Comparison of ENCODE assay signal across 8 cellular contexts in genomic region chr1:54950361-54951163, GRCh38. TPM values are rescaled to one million over a fixed set of nuclear protein-coding genes. Genes with fewer than 3 reads are reported as not detected.
DNase-seq lines count a peak whose midpoint lies in the region; ATAC-seq, FAIRE-seq and TF ChIP-seq lines count a peak whose summit lies in the region.

No MANE protein-coding gene starts in this region.

- H2AFZ ChIP-seq in K562 (ENCODE audit: low read depth, low read length): peak overlapping the region; percentile 98

- TF ChIP-seq EP300 in K562 (IDR thresholded peaks at IDR 0.05; ENCODE audit: low read length) (no peak), sigmoid colon (IDR thresholded peaks at IDR 0.05) (no peak)

- POLR2A ChIA-PET in AG04449 (lab: Yijun Ruan, JAX) (no interaction called here), K562 (lab: Yijun Ruan, JAX) (interaction anchor here (0.6 to 1.3 kb wide), 10 partner anchors 9 to 241 kb away, joined by 3 to 4 read pairs (median 3); partner anchors contain the start of gene PCSK9)

- H4K20me1 ChIP-seq in K562 (replicated peaks; ENCODE audit: control insufficient read depth, insufficient read depth, low read length): no peaks in the 10 kb centered on the region

- ATAC-seq in GM18511 (IDR thresholded peaks at IDR 0.05; ENCODE audit: unreplicated experiment): peak; percentile 69
- peak; percentile 87 for ATAC-seq in K562
- ATAC-seq in HG03565 (IDR thresholded peaks at IDR 0.05; ENCODE audit: unreplicated experiment): no peak

- H3K9me1 ChIP-seq in K562 (ENCODE audit: control insufficient read depth, insufficient read depth, low read length): no peaks in the 10 kb centered on the region

- H3K27ac ChIP-seq in K562 (ENCODE audit: extremely low read depth, low read depth, low read length) (no peak overlapping the region), iPS DF 6.9 (ENCODE audit: low read length) (no peak overlapping the region), sigmoid colon (peak overlapping the region in 3 of 4 donors; percentile 17 to 58 (median 44))

- CTCF ChIA-PET in AG04449 (lab: Yijun Ruan, JAX): interaction anchor here (0.7 to 18.6 kb wide), 29 partner anchors 11 to 1836 kb away, joined by 3 to 656 read pairs (median 7); partner anchors contain the start of genes BSND, DHCR24 and PCSK9
- CTCF ChIA-PET in K562 (lab: Yijun Ruan, JAX; ENCODE audit: low intra/inter-chr PET ratio): interaction anchor here (0.6 to 1.7 kb wide), 5 partner anchors 13 to 327 kb away, joined by 3 to 25 read pairs (median 4); no protein-coding TSS in a partner anchor

- H3K4me1 ChIP-seq in K562 (replicated peaks in 1 of 2; ENCODE audit: control insufficient read depth in 2 of 2, insufficient read depth in 2 of 2, low read length in 2 of 2): peaks cover 4 to 7% of the 10 kb centered on the region in 2 experiments; a peak in 4 of 5 replicates
- peaks cover 5% of the 10 kb centered on the region for H3K4me1 ChIP-seq in iPS DF 6.9 (ENCODE audit: control insufficient read depth, insufficient read depth, low read length)
- H3K4me1 ChIP-seq in sigmoid colon: peaks cover 0 to 10% (median 6%) of the 10 kb centered on the region in 4 donors

- H3K4me2 ChIP-seq in K562 (ENCODE audit: insufficient read depth, low read length): peak overlapping the region; percentile 59

- no peaks in the 10 kb centered on the region for H3K79me2 ChIP-seq in K562 (ENCODE audit: control insufficient read depth, insufficient read depth, low read length)

- 27% methylated on average over 27 of the region's 27 CpGs for WGBS in K562 (ENCODE audit: insufficient coverage, low coverage, missing lambda C conversion rate)
- no CpG with 5 or more reads among the region's 27 CpGs for WGBS in iPS DF 6.9 (ENCODE audit: insufficient coverage, insufficient read length)
- 29 to 44% methylated on average over 27 of the region's 27 CpGs for WGBS in sigmoid colon, 2 donors

- peak; percentile 99 for FAIRE-seq in K562 (lab: Jason Lieb, UNC)

- peak; percentile 80 to 90 for TF ChIP-seq RAD21 in K562 (CRISPR knock-in tag; conservative IDR thresholded peaks at IDR 0.05 in 1 of 2, IDR thresholded peaks at IDR 0.05 in 1 of 2)

- TF ChIP-seq CTCF in AG04449 (IDR thresholded peaks at IDR 0.05; ENCODE audit: insufficient read depth, low read length, missing control alignments) (peak; percentile 72), K562 (IDR thresholded peaks at IDR 0.05 in 2 of 3, conservative IDR thresholded peaks at IDR 0.05 in 1 of 3; ENCODE audit: insufficient read depth in 2 of 3, low read depth in 1 of 3, low read length in 3 of 3) (peak; percentile 75 to 81 (median 77)), sigmoid colon (IDR thresholded peaks at IDR 0.05) (peak; percentile 62 to 84 (median 72))

- TF ChIP-seq POLR2A in K562 (conservative IDR thresholded peaks at IDR 0.05): no peak
- no peak for TF ChIP-seq POLR2A in sigmoid colon (IDR thresholded peaks at IDR 0.05)

- H3K27me3 ChIP-seq in K562 (ENCODE audit: control insufficient read depth in 2 of 2, insufficient read depth in 2 of 2, low read length in 2 of 2) (peaks cover 0 to 15% of the 10 kb centered on the region in 2 experiments; a peak in 4 of 5 replicates), iPS DF 6.9 (ENCODE audit: control insufficient read depth, insufficient read depth, low read length) (no peaks in the 10 kb centered on the region), sigmoid colon (no peaks in the 10 kb centered on the region)

- DNase-seq in AG04449 (ENCODE audit: low read depth, low spot score) (peak; percentile 63), NCI-H1417 treated with DMSO at 0.1 percent for 48 hours (lab: John Stamatoyannopoulos, UW) (peak; percentile 51), T follicular helper cell (ENCODE audit: low read depth) (peak; percentile 16), K562 (ENCODE audit: extremely low read depth in 1 of 4, low spot score in 3 of 4) (peak; percentile 58 to 74 (median 66)), iPS DF 6.9 (ENCODE audit: low read depth, low spot score) (peak; percentile 75), sigmoid colon (peak; percentile 81)

- H3K4me3 ChIP-seq in AG04449 (ENCODE audit: low read depth, low read length) (peak overlapping the region; percentile 20; the same call in 1 of the 2 replicates), K562 (no peak overlapping the region), iPS DF 6.9 (ENCODE audit: low read length) (no peak overlapping the region), sigmoid colon (peak overlapping the region in 3 of 4 donors; percentile 3 to 22 (median 19))

- peak overlapping the region in 1 of 2 experiments; percentile 80; a peak in 2 of 4 replicates for H3K9ac ChIP-seq in K562 (ENCODE audit: insufficient read depth in 1 of 2, low read depth in 2 of 2, low read length in 2 of 2)

- intact Hi-C loops in K562 (cut with micrococcal nuclease): loop anchor here (1.0 to 10.0 kb wide), 4 partner anchors 46 to 384 kb away; no protein-coding TSS in a partner anchor
- intact Hi-C loops in sigmoid colon (cut with DNase I): loop anchor here (1.0 to 2.0 kb wide), 2 partner anchors 46 to 72 kb away; no protein-coding TSS in a partner anchor

- in situ Hi-C loops in K562 (cut with MboI): loop anchor here (5.0 kb wide), 1 partner anchor 42 kb away; no protein-coding TSS in a partner anchor

- no TSS peak for BruUV-seq in K562 (replicated peaks; lab: Mats Ljungman, UMichigan)

- H3K9me3 ChIP-seq in K562 (replicated peaks; ENCODE audit: control insufficient read depth, insufficient read depth, low read depth, low read length) (no peaks in the 10 kb centered on the region; the same call in 1 of the 2 replicates), iPS DF 6.9 (ENCODE audit: control insufficient read depth, insufficient read depth, low read length) (no peaks in the 10 kb centered on the region), sigmoid colon (no peaks in the 10 kb centered on the region)

- H3K36me3 ChIP-seq in K562 (ENCODE audit: control insufficient read depth, insufficient read depth, low read length) (no peaks in the 10 kb centered on the region), iPS DF 6.9 (ENCODE audit: control insufficient read depth, insufficient read depth, low read length) (no peaks in the 10 kb centered on the region), sigmoid colon (no peaks in the 10 kb centered on the region)

TF ChIP-seq in K562, 482 proteins besides CTCF, POLR2A, EP300 and RAD21 (continues in another document):
- TF ChIP-seq GABPB2 (CRISPR knock-in tag; conservative IDR thresholded peaks at IDR 0.05) (no peak), MAZ (CRISPR knock-in tag; conservative IDR thresholded peaks at IDR 0.05 in 1 of 2, IDR thresholded peaks at IDR 0.05 in 1 of 2) (0 out of 4 replicates have a peak, but pooled peaks of 1 of the 2 experiments have one; percentile 33)

RNA-seq across cellular contexts. Expression of gene TMEM61, which starts 29.9 kb away (rescaled TPM):
- not detected in 2 replicates for total RNA-seq in K562 (2011; cell fraction: chromatin; rRNA removed; ENCODE audit: low replicate concordance)
- not detected in 2 replicates for total RNA-seq in K562 (2011; cell fraction: nucleolus; rRNA removed)
- not detected in 2 replicates for total RNA-seq in K562 (2011; cell fraction: nucleoplasm; rRNA removed)
- total RNA-seq in K562 (2014; rRNA removed) (not detected in 2 replicates), K562 (2014; rRNA removed; fragmentation: Illumina TruSeq; extraction: Trizol) (not detected in 2 replicates), K562 (2015; rRNA removed; fragmentation: Illumina TruSeq; extraction: Trizol) (not detected in 2 replicates), K562 (2021) (not detected in 2 replicates), sigmoid colon (under 1 TPM in 2 of 4 donors, not detected in 2; 0.41 to 0.83 TPM)
- polyA plus RNA-seq in K562 (2011; rRNA removed) (not detected in 2 replicates), K562 (2014; fragmentation: Illumina TruSeq; extraction: Trizol) (not detected in 2 replicates), K562 (2014; fragmentation: Nextera tagmentation; extraction: Ambion mirVana) (not detected), K562 (2014; rRNA removed) (not detected in 2 replicates), sigmoid colon (10 to 100 TPM; 12.6 to 15.3 (median 14.9) TPM)
- polyA plus RNA-seq in K562 (2011; cell fraction: cytosol; rRNA removed): not detected in 2 replicates
- not detected in 2 replicates for polyA plus RNA-seq in K562 (2011; cell fraction: nucleus; rRNA removed)
- not detected in 2 replicates for polyA plus RNA-seq in K562 (2012)
- not detected in 2 replicates for polyA minus RNA-seq in K562 (2011; rRNA and poly(A)+ RNA removed)
- polyA minus RNA-seq in K562 (2011; cell fraction: cytosol; rRNA and poly(A)+ RNA removed): not detected in 2 replicates
- not detected in 2 replicates for polyA minus RNA-seq in K562 (2011; cell fraction: nucleus; rRNA and poly(A)+ RNA removed)

RNA-seq across cellular contexts. Expression of gene BSND, which starts 48.2 kb away (rescaled TPM):
- total RNA-seq in K562 (2011; cell fraction: chromatin; rRNA removed; ENCODE audit: low replicate concordance): not detected in 2 replicates
- not detected in 2 replicates for total RNA-seq in K562 (2011; cell fraction: nucleolus; rRNA removed)
- not detected in 2 replicates for total RNA-seq in K562 (2011; cell fraction: nucleoplasm; rRNA removed)
- total RNA-seq in K562 (2014; rRNA removed) (not detected in 2 replicates), K562 (2014; rRNA removed; fragmentation: Illumina TruSeq; extraction: Trizol) (not detected in 2 replicates), K562 (2015; rRNA removed; fragmentation: Illumina TruSeq; extraction: Trizol) (not detected in 2 replicates), K562 (2021) (not detected in 2 replicates), sigmoid colon (not detected)
- polyA plus RNA-seq in K562 (2011; rRNA removed) (not detected in 2 replicates), K562 (2014; fragmentation: Illumina TruSeq; extraction: Trizol) (not detected in 2 replicates), K562 (2014; fragmentation: Nextera tagmentation; extraction: Ambion mirVana) (not detected), K562 (2014; rRNA removed) (not detected in 2 replicates), sigmoid colon (not detected)
- 0.01 TPM in 1 of 2 replicates, not detected in the other for polyA plus RNA-seq in K562 (2011; cell fraction: cytosol; rRNA removed)
- polyA plus RNA-seq in K562 (2011; cell fraction: nucleus; rRNA removed): not detected in 2 replicates
- polyA plus RNA-seq in K562 (2012): 0.01 TPM in 1 of 2 replicates, not detected in the other
- polyA minus RNA-seq in K562 (2011; rRNA and poly(A)+ RNA removed): not detected in 2 replicates
- polyA minus RNA-seq in K562 (2011; cell fraction: cytosol; rRNA and poly(A)+ RNA removed): not detected in 2 replicates
- not detected in 2 replicates for polyA minus RNA-seq in K562 (2011; cell fraction: nucleus; rRNA and poly(A)+ RNA removed)

Comparison
In these comparisons a context has a peak if more than half of its experiments do, and no peak if none do; other contexts are left out.
1. DNase-seq: peak in every context shown above with its lines; median percentile 81 in sigmoid colon; 75 in iPS DF 6.9; 66 in K562; 63 in AG04449; 51 in NCI-H1417 treated with DMSO at 0.1 percent for 48 hours; 16 in T follicular helper cell.
2. H3K4me3 ChIP-seq: peak in AG04449 (single experiment) and sigmoid colon (3 of 4); none in K562 (single experiment) and iPS DF 6.9 (single experiment).
3. H3K27ac ChIP-seq: peak in sigmoid colon (3 of 4); none in K562 (single experiment) and iPS DF 6.9 (single experiment).
4. Peak in every context shown above with its lines, with median percentiles within 50 percentile points of each other: CTCF ChIP-seq.